Comparison of ENCODE assay signal across 1 cellular context in genomic region chr5:9919306-9920030, GRCh38.
TF ChIP-seq lines count a peak whose summit lies in the region.

No MANE protein-coding gene starts in this region.

TF ChIP-seq in GM23338, 12 proteins besides CTCF, POLR2A, EP300 and RAD21 (continued from another document):
- no peak for TF ChIP-seq EZH2 (IDR thresholded peaks at IDR 0.05; ENCODE audit: low read depth, unreplicated experiment)
- TF ChIP-seq POLR2AphosphoS5 (IDR thresholded peaks at IDR 0.05; ENCODE audit: low read depth), result no peak
- no peak for TF ChIP-seq STAT1 (IDR thresholded peaks at IDR 0.05; ENCODE audit: unreplicated experiment)
- TF ChIP-seq ETS1 (IDR thresholded peaks at IDR 0.05), result no peak
- no peak for TF ChIP-seq REST (IDR thresholded peaks at IDR 0.05; ENCODE audit: unreplicated experiment)
- TF ChIP-seq EZH2phosphoT487 (IDR thresholded peaks at IDR 0.05; ENCODE audit: unreplicated experiment), result no peak
- TF ChIP-seq NANOG (IDR thresholded peaks at IDR 0.05; ENCODE audit: borderline replicate concordance), result no peak
TF ChIP-seq in GM23338: peak in this region for 0.
